Comparison of ENCODE assay signal across 25 cellular contexts in the genomic region with DNA sequence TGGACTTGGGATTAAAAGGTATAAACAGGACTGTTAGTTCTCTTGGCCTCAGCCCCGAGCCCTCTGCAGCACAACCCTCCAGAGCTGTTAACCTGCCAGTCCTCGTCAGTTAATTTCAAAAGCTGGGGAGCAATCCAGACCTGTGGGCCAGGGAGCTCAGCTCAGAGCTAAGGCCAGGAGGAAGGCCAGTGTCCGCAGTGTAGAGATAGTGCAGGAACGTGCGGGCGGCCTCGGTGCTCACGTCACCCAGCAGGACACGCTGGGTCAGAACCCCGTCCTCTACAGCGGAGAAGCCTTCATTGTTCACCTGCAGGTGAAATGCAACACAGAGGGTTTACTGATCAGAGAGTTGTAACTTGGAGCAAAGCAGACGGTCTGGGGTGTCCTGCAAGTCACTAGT. TPM values are rescaled to one million over a fixed set of nuclear protein-coding genes. Genes with fewer than 3 reads are reported as not detected.
A peak's percentile ranks its signal among the peaks of the same experiment; 100 is the strongest.
DNase-seq lines count a peak whose midpoint lies in the region; ATAC-seq and TF ChIP-seq lines count a peak whose summit lies in the region.
"Had no signal": no experiment of that assay in that cellular context is flagged by ENCODE, and none has a peak within 500 bp of the region (broad histone marks: within the 10 kb centered on the region; RNA-seq: fewer than 3 reads in every experiment).

No MANE protein-coding gene starts in this region.

- DNase-seq in Right ventricle myocardium inferior (ENCODE audit: missing footprints) (no peak), right atrium auricular region (ENCODE audit: low spot score) (no peak), heart left ventricle (peak in 1 of 5 donors; percentile 55), neural progenitor cell (ENCODE audit: low spot score) (no peak), NCI-H2227 treated with DMSO at 0.1 percent for 48 hours (lab: John Stamatoyannopoulos, UW) (no peak)
- no peak for DNase-seq in activated CD4-positive, alpha-beta T cell treated with anti-CD3 and anti-CD28 coated beads, Interleukin-2, amount 50 U/mL, for 1 hour
- DNase-seq: Calu3; CD8-positive, alpha-beta memory T cell; DMS153; DND-41; GM23248; H9; KG1; MG63; NCI-H2029; NCI-H446 treated with DMSO at 0.1 percent for 48 hours; NCI-H526; NCI-H82; NK-92 treated with Interleukin-12 subunit alpha and Interleukin-12 subunit beta, amount 100 ng/mL, for 24 hours; RPMI8226; SHP77 treated with DMSO at 0.1 percent for 48 hours had no signal

- H3K4me3 Mint-ChIP-seq in neural progenitor cell, result no peak overlapping the region
- H3K4me3 Mint-ChIP-seq: B cell, H9 had no signal

- no peak overlapping the region for H3K9ac ChIP-seq in neural progenitor cell
- H3K9ac ChIP-seq: GM23248 had no signal

- peak overlapping the region; percentile 17 for H3K27ac Mint-ChIP-seq in neural progenitor cell
- H3K27ac Mint-ChIP-seq: B cell; CD8-positive, alpha-beta memory T cell had no signal

- TF ChIP-seq POLR2A in heart left ventricle (IDR thresholded peaks at IDR 0.05), result no peak

- H3K36me3 Mint-ChIP-seq in neural progenitor cell, result peaks cover 15% of the 10 kb centered on the region

- no peaks in the 10 kb centered on the region for H4K20me1 ChIP-seq in neural progenitor cell (ENCODE audit: low read depth)

- no peaks in the 10 kb centered on the region for H3K4me1 Mint-ChIP-seq in neural progenitor cell
- H3K4me1 Mint-ChIP-seq: CD8-positive, alpha-beta memory T cell had no signal

- 66 to 77% (median 69%) methylated on average over 12 of the region's 12 CpGs for whole genome bisulfite sequencing in heart left ventricle, 4 donors

- H3K36me3 ChIP-seq in right atrium auricular region, result peaks cover 3% of the 10 kb centered on the region
- peaks cover 0 to 21% (median 3%) of the 10 kb centered on the region in 9 donors for H3K36me3 ChIP-seq in heart left ventricle
- no peaks in the 10 kb centered on the region for H3K36me3 ChIP-seq in neural progenitor cell

- no peak overlapping the region for H3K27ac ChIP-seq in right atrium auricular region
- H3K27ac ChIP-seq in heart left ventricle, result peak overlapping the region in 9 of 12 donors; percentile 4 to 68 (median 24)
- no peak overlapping the region for H3K27ac ChIP-seq in neural progenitor cell
- H3K27ac ChIP-seq: 22Rv1, GM23248 had no signal

- no peaks in the 10 kb centered on the region for H3K9me3 Mint-ChIP-seq in neural progenitor cell
- H3K9me3 Mint-ChIP-seq: CD8-positive, alpha-beta memory T cell; H9 had no signal

- intact Hi-C loops in Right ventricle myocardium inferior (cut with DNase I), result loop anchor here (5.0 kb wide), 1 partner anchor 45 kb away; no protein-coding TSS in a partner anchor
- intact Hi-C loops in heart left ventricle (cut with DNase I), result no loop called here

- TF ChIP-seq CTCF in right atrium auricular region (IDR thresholded peaks at IDR 0.05), result no peak
- no peak for TF ChIP-seq CTCF in heart left ventricle (IDR thresholded peaks at IDR 0.05)
- TF ChIP-seq CTCF in neural progenitor cell (IDR thresholded peaks at IDR 0.05), result no peak

- H3K79me2 ChIP-seq in neural progenitor cell (ENCODE audit: low read depth), result no peaks in the 10 kb centered on the region

- H3K4me2 ChIP-seq in neural progenitor cell, result no peak overlapping the region

- H3K4me3 ChIP-seq in right atrium auricular region (no peak overlapping the region), heart left ventricle (no peak overlapping the region), neural progenitor cell (no peak overlapping the region)
- H3K4me3 ChIP-seq: GM23248, MG63 had no signal

- no peaks in the 10 kb centered on the region for H3K27me3 Mint-ChIP-seq in neural progenitor cell (ENCODE audit: insufficient read depth, low read depth)
- H3K27me3 Mint-ChIP-seq: B cell; CD8-positive, alpha-beta memory T cell had no signal

- H3F3A ChIP-seq in neural progenitor cell (ENCODE audit: low read depth), result no peaks in the 10 kb centered on the region

- H3K27me3 ChIP-seq in right atrium auricular region, result no peaks in the 10 kb centered on the region
- H3K27me3 ChIP-seq in heart left ventricle, result no peaks in the 10 kb centered on the region
- H3K27me3 ChIP-seq in neural progenitor cell, result no peaks in the 10 kb centered on the region
- H3K27me3 ChIP-seq: MG63 had no signal

- ATAC-seq in Right ventricle myocardium inferior, result peak; percentile 73
- peak; percentile 49 to 77 (median 63) for ATAC-seq in heart left ventricle
- ATAC-seq in HG03469 (IDR thresholded peaks at IDR 0.05; ENCODE audit: unreplicated experiment), result no peak
- no peak for ATAC-seq in GM21390 (IDR thresholded peaks at IDR 0.05; ENCODE audit: unreplicated experiment)

- H3K9me3 ChIP-seq in right atrium auricular region (no peaks in the 10 kb centered on the region), heart left ventricle (no peaks in the 10 kb centered on the region), neural progenitor cell (ENCODE audit: low read depth) (no peaks in the 10 kb centered on the region)
- H3K9me3 ChIP-seq: MG63 had no signal

- peaks cover 0 to 13% of the 10 kb centered on the region in 2 donors for H3K4me1 ChIP-seq in right atrium auricular region
- H3K4me1 ChIP-seq in heart left ventricle, result peaks cover 0 to 18% (median 6%) of the 10 kb centered on the region in 12 donors
- H3K4me1 ChIP-seq in neural progenitor cell, result no peaks in the 10 kb centered on the region

- no peak overlapping the region for H2AFZ ChIP-seq in neural progenitor cell (replicated peaks)
- H2AFZ ChIP-seq: GM23248 had no signal

RNA-seq across cellular contexts. Expression of a gene that starts 15.4 kb away (rescaled TPM):
- 1.0 TPM for total RNA-seq in Right ventricle myocardium inferior
- 1 to 10 TPM in 1 of 2 donors, under 1 TPM in 1; 0.85 to 1.1 TPM for total RNA-seq in right atrium auricular region
- total RNA-seq in heart left ventricle, result 1 to 10 TPM in 5 of 9 donors, under 1 TPM in 4; 0.61 to 2.9 (median 1.1) TPM
- polyA plus RNA-seq in heart left ventricle, result under 1 TPM; 0.44 to 0.57 TPM
- 0.25 TPM in 1 of 2 replicates, not detected in the other for total RNA-seq in neural progenitor cell (ENCODE audit: low replicate concordance)
- total RNA-seq: GM23248 had no signal

RNA-seq across cellular contexts. Expression of a gene that starts 18.8 kb away (rescaled TPM):
- total RNA-seq in Right ventricle myocardium inferior, result 3.3 TPM
- 1 to 10 TPM; 1.9 to 2.4 TPM for total RNA-seq in right atrium auricular region
- 1 to 10 TPM; 2.0 to 4.7 (median 3.2) TPM for total RNA-seq in heart left ventricle
- polyA plus RNA-seq in heart left ventricle, result 1 to 10 TPM; 2.3 to 3.1 TPM
- total RNA-seq in neural progenitor cell (ENCODE audit: low replicate concordance), result 7.7 and 13.0 TPM in 2 replicates

Comparison
In these comparisons a context has a peak if more than half of its experiments do, and no peak if none do; other contexts are left out.
1. H3K27ac ChIP-seq: peak in heart left ventricle (9 of 12); none in right atrium auricular region (0 of 2) and neural progenitor cell (single experiment).
2. ATAC-seq: peak in Right ventricle myocardium inferior (single experiment) and heart left ventricle (4 of 4); none in HG03469 (single experiment) and GM21390 (single experiment).